Comparison of ENCODE assay signal across 16 cellular contexts in genomic region chr3:118126751-118127150, GRCh38.
DNase-seq lines count a peak whose midpoint lies in the region; ATAC-seq and TF ChIP-seq lines count a peak whose summit lies in the region.
"Had no signal": no experiment of that assay in that cellular context is flagged by ENCODE, and none has a peak within 500 bp of the region (broad histone marks: within the 10 kb centered on the region; RNA-seq: fewer than 3 reads in every experiment).

No MANE protein-coding gene starts in this region.

- no peaks in the 10 kb centered on the region for H4K20me1 ChIP-seq in PC-3 (ENCODE audit: low read length)
- H4K20me1 ChIP-seq: BLaER1 treated with 17β-estradiol and CSF1 and Interleukin-3, amounts not matched to agents 10 nM and 100 nM had no signal

- no peaks in the 10 kb centered on the region for H3K4me1 ChIP-seq in PC-3 (ENCODE audit: insufficient read depth, low read length)
- H3K4me1 ChIP-seq: A549; BLaER1 treated with 17β-estradiol and CSF1 and Interleukin-3, amounts not matched to agents 10 nM and 100 nM; Caco-2 had no signal

- H3K9me2 ChIP-seq in PC-3 (replicated peaks; ENCODE audit: low read length): no peaks in the 10 kb centered on the region

- DNase-seq in DMS53 (lab: John Stamatoyannopoulos, UW): peak; percentile 9
- no peak for DNase-seq in DMS53 treated with DMSO at 0.1 percent for 48 hours (lab: John Stamatoyannopoulos, UW; ENCODE audit: unreplicated experiment)
- peak; percentile 37 for DNase-seq in PC-3
- peak; percentile 69 for DNase-seq in epithelial cell of esophagus (ENCODE audit: low read depth)
- no peak for DNase-seq in T-helper 9 cell
- DNase-seq: AML-193; Caco-2; Calu3; CD4-positive, alpha-beta T cell; CD8-positive, alpha-beta T cell; DMS79 treated with DMSO at 0.1 percent for 48 hours; GF-D8 had no signal

- H3K9me3 ChIP-seq in PC-3 (ENCODE audit: low read length): no peaks in the 10 kb centered on the region; the same call in 1 of the 2 replicates
- H3K9me3 ChIP-seq: A549; BLaER1 treated with 17β-estradiol and CSF1 and Interleukin-3, amounts not matched to agents 10 nM and 100 nM; Caco-2 had no signal

- no peak overlapping the region for H3K4me3 ChIP-seq in PC-3 (ENCODE audit: low read length)
- no peak overlapping the region for H3K4me3 ChIP-seq in epithelial cell of esophagus (ENCODE audit: low read length)
- H3K4me3 ChIP-seq: A549; BLaER1 treated with 17β-estradiol and CSF1 and Interleukin-3, amounts not matched to agents 10 nM and 100 nM had no signal

- H3K4me2 ChIP-seq in PC-3 (ENCODE audit: low read length): no peak overlapping the region
- H3K4me2 ChIP-seq: A549; BLaER1 treated with 17β-estradiol and CSF1 and Interleukin-3, amounts not matched to agents 10 nM and 100 nM had no signal

- intact Hi-C loops in PC-3 (cut with micrococcal nuclease): no loop called here

- no TSS peak for BruUV-seq in PC-3 (replicated peaks; lab: Mats Ljungman, UMichigan)

- POLR2A ChIA-PET in PC-3 (lab: Charles Lee; ENCODE audit: unreplicated experiment): no interaction called here

- H3F3A ChIP-seq in PC-3 (ENCODE audit: low read length, unreplicated experiment): no peaks in the 10 kb centered on the region

- ATAC-seq in PC-3: no peak
- ATAC-seq: A549; CD8-positive, alpha-beta T cell had no signal

- no peaks in the 10 kb centered on the region for H3K27me3 ChIP-seq in PC-3 (ENCODE audit: low read length)
- H3K27me3 ChIP-seq: BLaER1 treated with 17β-estradiol and CSF1 and Interleukin-3, amounts not matched to agents 10 nM and 100 nM had no signal

- CTCF ChIA-PET in PC-3 (lab: Charles Lee): no interaction called here

- H3K36me3 ChIP-seq in PC-3 (ENCODE audit: low read depth, low read length): no peaks in the 10 kb centered on the region
- H3K36me3 ChIP-seq: BLaER1 treated with 17β-estradiol and CSF1 and Interleukin-3, amounts not matched to agents 10 nM and 100 nM had no signal

- H3K79me2 ChIP-seq in PC-3 (ENCODE audit: low read length): no peaks in the 10 kb centered on the region

- no peak overlapping the region for H2AFZ ChIP-seq in PC-3 (ENCODE audit: low read length)

- H3K9ac ChIP-seq in PC-3 (ENCODE audit: low read length): no peak overlapping the region
- H3K9ac ChIP-seq: BLaER1 treated with 17β-estradiol and CSF1 and Interleukin-3, amounts not matched to agents 10 nM and 100 nM had no signal

- no peak overlapping the region for H3K27ac ChIP-seq in PC-3 (ENCODE audit: low read length)
- H3K27ac ChIP-seq: 22Rv1; A549; BLaER1 treated with 17β-estradiol and CSF1 and Interleukin-3, amounts not matched to agents 10 nM and 100 nM; C4-2B had no signal

- TF ChIP-seq CTCF in PC-3 (conservative IDR thresholded peaks at IDR 0.05; ENCODE audit: low read depth, low read length): no peak
- TF ChIP-seq CTCF in epithelial cell of esophagus (IDR thresholded peaks at IDR 0.05; ENCODE audit: insufficient read depth, low read depth, low read length, missing control alignments): no peak

Comparison
In these comparisons a context has a peak if more than half of its experiments do, and no peak if none do; other contexts are left out.
1. DNase-seq: peak in DMS53 (single experiment), PC-3 (single experiment) and epithelial cell of esophagus (single experiment); none in DMS53 treated with DMSO at 0.1 percent for 48 hours (single experiment) and T-helper 9 cell (single experiment).